ENCODE assay signal across 26 cellular contexts in genomic region chr4:79421483-79421882, GRCh38. TPM values are rescaled to one million over a fixed set of nuclear protein-coding genes. Genes with fewer than 3 reads are reported as not detected.
"Had no signal": no experiment of that assay in that cellular context is flagged by ENCODE, and none has a peak within 500 bp of the region (broad histone marks: within the 10 kb centered on the region; RNA-seq: fewer than 3 reads in every experiment).

No MANE protein-coding gene starts in this region.

- H3K4me1 ChIP-seq: adrenal gland, ascending aorta, pancreas, psoas muscle, right atrium auricular region, tibial artery had no signal

- H3K27me3 ChIP-seq: adrenal gland, ascending aorta, brain microvascular endothelial cell, heart right ventricle, pancreas, right atrium auricular region, tibial artery had no signal

- H3K27ac ChIP-seq: adrenal gland, ascending aorta, brain microvascular endothelial cell, heart right ventricle, pancreas, psoas muscle, right atrium auricular region, tibial artery had no signal

- DNase-seq: activated CD8-positive, alpha-beta memory T cell treated with anti-CD3 and anti-CD28 coated beads, Interleukin-2, amount 50 U/mL, for 4 hours; activated naive CD4-positive, alpha-beta T cell; activated T-cell treated with anti-CD3 and anti-CD28 coated beads, Interleukin-2, amount 50 U/mL, for 24 hours; adrenal gland; brain microvascular endothelial cell; caudate nucleus; effector CD4-positive, alpha-beta T cell; erythroblast; foreskin fibroblast; heart right ventricle; left colon; mucosa of descending colon; nephron progenitor cell; pancreas; psoas muscle; stimulated activated CD4-positive, alpha-beta T cell treated with anti-CD3 and anti-CD28 coated beads, Interleukin-4, amount 100 ng/mL, for 4 hours; stimulated activated naive CD8-positive, alpha-beta T cell treated with anti-CD3 and anti-CD28 coated beads, Interleukin-15, Interleukin-2, amounts not matched to agents 100 U/mL and 50 U/mL, for 24 hours; substantia nigra; tibial artery had no signal

- H3K9me3 ChIP-seq: mucosa of descending colon, pancreas, psoas muscle had no signal

- H3K4me3 ChIP-seq: adrenal gland, ascending aorta, heart right ventricle, mucosa of descending colon, pancreas, psoas muscle, right atrium auricular region, tibial artery had no signal

- H3K36me3 ChIP-seq: adrenal gland, ascending aorta, brain microvascular endothelial cell, heart right ventricle, pancreas, right atrium auricular region, tibial artery had no signal

RNA-seq across cellular contexts. Expression of gene GK2, which starts 13.5 kb away (rescaled TPM):
- total RNA-seq: activated T-helper 17 cell treated with anti-CD3 and anti-CD28 coated beads, Interleukin-2, amount 50 U/mL, for 72 hours; adrenal gland; ascending aorta; fibroblast of lung; heart right ventricle; left colon; lower leg skin; mucosa of descending colon; pancreas; psoas muscle; right atrium auricular region; urinary bladder; WTC11 had no signal
